In the genomic region with DNA sequence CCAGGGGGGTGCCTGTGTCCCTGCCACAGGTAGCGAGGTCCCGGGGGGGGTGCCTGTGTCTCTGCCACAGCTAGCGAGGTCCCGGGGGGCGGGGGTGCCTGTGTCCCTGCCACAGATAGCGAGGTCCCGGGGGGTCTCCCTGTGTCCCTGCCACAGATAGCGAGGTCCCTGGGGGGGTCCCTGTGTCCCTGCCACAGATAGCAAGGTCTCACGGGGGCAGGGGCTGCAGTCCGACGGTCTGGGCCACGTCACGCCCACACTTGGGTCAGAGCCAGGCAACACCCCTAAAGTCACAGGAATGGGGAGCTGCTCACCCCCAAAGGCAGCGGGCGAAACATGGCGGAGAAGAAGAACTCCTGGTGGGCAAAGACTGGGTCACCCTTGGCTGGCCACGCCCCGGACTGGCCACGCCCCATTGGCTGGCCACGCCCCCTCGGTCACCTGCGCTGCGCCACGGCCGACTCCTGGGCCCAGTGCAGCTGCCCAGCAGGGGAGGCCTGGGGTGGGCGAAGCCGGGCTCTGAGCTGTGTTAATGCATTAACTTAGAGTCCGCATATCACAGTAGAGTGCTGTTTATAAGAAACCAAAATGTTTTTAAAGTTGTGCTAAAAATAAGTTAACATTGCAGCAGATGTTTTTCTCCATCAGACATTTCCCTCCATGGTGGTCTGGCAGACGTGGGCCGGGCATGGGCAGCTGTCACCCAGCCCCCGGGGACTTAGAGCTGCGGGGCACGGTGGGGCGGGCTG, we compare ENCODE assay signal across 10 cellular contexts. TPM values are rescaled to one million over a fixed set of nuclear protein-coding genes. Genes with fewer than 3 reads are reported as not detected.
DNase-seq lines count a peak whose midpoint lies in the region; ATAC-seq, FAIRE-seq and TF ChIP-seq lines count a peak whose summit lies in the region.
"Had no signal": no experiment of that assay in that cellular context is flagged by ENCODE, and none has a peak within 500 bp of the region (broad histone marks: within the 10 kb centered on the region; RNA-seq: fewer than 3 reads in every experiment).

No MANE protein-coding gene starts in this region.

- no peak overlapping the region; the same call in 1 of the 2 replicates for H2BK5ac ChIP-seq in H1 (ENCODE audit: low read depth, low read length)

- BruUV-seq in mammary epithelial cell (replicated peaks; lab: Mats Ljungman, UMichigan), result no TSS peak

- TF ChIP-seq POLR2A in H1 (IDR thresholded peaks at IDR 0.05; ENCODE audit: control extremely low read depth in 1 of 2, low read depth in 2 of 2, low read length in 2 of 2), result no peak

- H2AK5ac ChIP-seq in H1 (ENCODE audit: low read depth, low read length), result no peak overlapping the region

- H3K4me1 ChIP-seq in mammary epithelial cell (ENCODE audit: insufficient read depth, low read length) (peaks cover 8% of the 10 kb centered on the region), H1 (replicated peaks in 1 of 4; ENCODE audit: control insufficient read depth in 3 of 4, insufficient read depth in 4 of 4, low read length in 3 of 4) (peaks cover 0 to 3% (median 0%) of the 10 kb centered on the region in 4 experiments; a peak in 2 of 7 replicates), aorta (ENCODE audit: control insufficient read depth in 1 of 2, insufficient read depth in 2 of 2, low read length in 2 of 2) (no peaks in the 10 kb centered on the region)

- in situ Hi-C loops in T47D (cut with HindIII; ENCODE audit: low pct_unique_long_range_greater_than_20kb, low sequenced_read_pairs), result no loop called here
- in situ Hi-C loops in mammary epithelial cell (cut with MboI; ENCODE audit: low sequenced_read_pairs in 2 of 2), result loop anchor here in 1 of 2 donors (10.0 kb wide), 1 partner anchor 135 kb away; no protein-coding TSS in a partner anchor

- no peak for FAIRE-seq in H1 (lab: Jason Lieb, UNC)

- H3K4me2 ChIP-seq in mammary epithelial cell (ENCODE audit: insufficient read depth, low read depth, low read length) (no peak overlapping the region), H1 (ENCODE audit: insufficient read depth in 1 of 2, low read depth in 2 of 2, low read length in 2 of 2) (no peak overlapping the region)

- H3K27ac ChIP-seq in mammary epithelial cell (ENCODE audit: insufficient read depth, low read depth, low read length) (no peak overlapping the region), H1 (ENCODE audit: low read depth, low read length) (no peak overlapping the region), aorta (ENCODE audit: low read depth in 1 of 2, low read length in 2 of 2) (no peak overlapping the region)
- H3K27ac ChIP-seq: neutrophil had no signal

- no peaks in the 10 kb centered on the region for H3K23me2 ChIP-seq in H1 (ENCODE audit: low read depth, low read length)

- no peak overlapping the region for H2BK12ac ChIP-seq in H1 (ENCODE audit: low read depth, low read length)

- peak overlapping the region; percentile 86; the same call in 1 of the 2 replicates for H4K8ac ChIP-seq in H1 (ENCODE audit: extremely low read depth, insufficient read depth, low read length)

- no peak overlapping the region for H2BK120ac ChIP-seq in H1 (replicated peaks; ENCODE audit: low read depth, low read length)

- no peak overlapping the region for H2BK15ac ChIP-seq in H1 (ENCODE audit: low read length)

- POLR2A ChIA-PET in H1 (lab: Charles Lee; ENCODE audit: partially characterized antibody), result interaction anchor here (0.6 to 2.5 kb wide), 5 partner anchors 12 to 190 kb away, joined by 4 to 6 read pairs (median 5); partner anchors contain the start of gene TUBB4B

- CTCF ChIA-PET in mammary epithelial cell (lab: Charles Lee; ENCODE audit: low non-redundant PET) (no interaction called here), H1 (lab: Charles Lee; ENCODE audit: partially characterized antibody) (interaction anchor here (1.0 to 1.2 kb wide), 2 partner anchors 15 to 26 kb away, joined by 3 read pairs; no protein-coding TSS in a partner anchor)

- no peak overlapping the region for H3K4ac ChIP-seq in H1 (replicated peaks; ENCODE audit: insufficient read length, low read depth, low read length)

- no peak overlapping the region for H3K9ac ChIP-seq in mammary epithelial cell (ENCODE audit: insufficient read depth, low read length)
- H3K9ac ChIP-seq in H1 (replicated peaks in 1 of 4; ENCODE audit: extremely low read depth in 1 of 4, low read depth in 3 of 4, low read length in 3 of 4), result no peak overlapping the region

- WGBS in mammary epithelial cell (ENCODE audit: low coverage, missing lambda C conversion rate), result 66% methylated on average over 18 of the region's 34 CpGs
- 78% methylated on average over 27 of the region's 34 CpGs; no CpG with 5 or more reads in 1 of the 2 experiments for WGBS in H1 (ENCODE audit: extremely low coverage in 1 of 2, insufficient coverage in 1 of 2, insufficient read length in 1 of 2, insufficient replicate concordance in 2 of 2, low coverage in 1 of 2, low lambda C conversion rate in 2 of 2, missing lambda C conversion rate in 1 of 2), 2 experiments
- WGBS in aorta, 2 donors, result 41 to 49% methylated on average over 32 to 34 of the region's 34 CpGs

- peak overlapping the region; percentile 42 for H4K91ac ChIP-seq in H1 (replicated peaks; ENCODE audit: insufficient read length, low read length)

- dilution Hi-C loops in mammary epithelial cell (cut with HindIII; ENCODE audit: low sequenced_read_pairs), result loop anchor here (10.0 kb wide), 1 partner anchor 85 kb away; no protein-coding TSS in a partner anchor

- DNase-seq in T47D (ENCODE audit: low read depth in 1 of 2, low spot score in 1 of 2), result peak; percentile 58 to 66
- no peak for DNase-seq in mammary epithelial cell
- DNase-seq in NCI-H2107 treated with DMSO at 0.1 percent for 48 hours (lab: John Stamatoyannopoulos, UW; ENCODE audit: unreplicated experiment), result peak; percentile 38
- DNase-seq in H1 (ENCODE audit: low read depth in 1 of 2, low spot score in 2 of 2), result peak in 1 of 2 experiments; percentile 80
- DNase-seq in aorta, result peak; percentile 45 to 71
- DNase-seq: activated CD4-positive, CD25-positive, alpha-beta regulatory T cell treated with anti-CD3 and anti-CD28 coated beads, Interleukin-2, amount 50 U/mL, for 72 hours had no signal

- no peaks in the 10 kb centered on the region for H3K79me1 ChIP-seq in H1 (ENCODE audit: low read depth, low read length)

- H3K79me2 ChIP-seq in mammary epithelial cell (ENCODE audit: insufficient read depth, low read length) (no peaks in the 10 kb centered on the region), H1 (ENCODE audit: control insufficient read depth in 1 of 2, insufficient read depth in 2 of 2, low read length in 2 of 2) (no peaks in the 10 kb centered on the region)

- no peak overlapping the region for H3K23ac ChIP-seq in H1 (ENCODE audit: insufficient read length)

- H3K56ac ChIP-seq in H1 (replicated peaks; ENCODE audit: insufficient read length, low read depth, low read length), result no peak overlapping the region

- no peaks in the 10 kb centered on the region for H4K20me1 ChIP-seq in mammary epithelial cell (ENCODE audit: insufficient read depth, low read length)
- H4K20me1 ChIP-seq in H1 (replicated peaks in 1 of 2; ENCODE audit: control insufficient read depth in 1 of 2, insufficient read depth in 2 of 2, low read length in 2 of 2), result peaks cover 0 to 1% of the 10 kb centered on the region in 2 experiments

- TF ChIP-seq RAD21 in H1 (IDR thresholded peaks at IDR 0.05 in 1 of 2, conservative IDR thresholded peaks at IDR 0.05 in 1 of 2; ENCODE audit: low read depth in 2 of 2, low read length in 2 of 2), result no peak

- H3K18ac ChIP-seq in H1 (ENCODE audit: extremely low read depth, low read length), result no peak overlapping the region

- intact Hi-C loops in mammary epithelial cell (cut with micrococcal nuclease) (loop anchor here (10.0 kb wide), 1 partner anchor 95 kb away; no protein-coding TSS in a partner anchor), aorta (cut with DNase I) (loop anchor here in 1 of 2 donors (10.0 kb wide), 1 partner anchor 95 kb away; no protein-coding TSS in a partner anchor)

- H3K36me3 ChIP-seq in mammary epithelial cell (ENCODE audit: insufficient read depth, low read length) (no peaks in the 10 kb centered on the region), H1 (ENCODE audit: control insufficient read depth in 2 of 4, insufficient read depth in 4 of 4, low read length in 3 of 4) (no peaks in the 10 kb centered on the region), aorta (ENCODE audit: control insufficient read depth in 1 of 2, insufficient read depth in 2 of 2, low read length in 1 of 2) (no peaks in the 10 kb centered on the region)
- H3K36me3 ChIP-seq: neutrophil had no signal

- ATAC-seq in aorta (ENCODE audit: low FRiP score), result no peak
- no peak for ATAC-seq in GM21515 (IDR thresholded peaks at IDR 0.05; ENCODE audit: unreplicated experiment)
- no peak for ATAC-seq in GM21447 (IDR thresholded peaks at IDR 0.05; ENCODE audit: unreplicated experiment)
- no peak for ATAC-seq in GM19452 (IDR thresholded peaks at IDR 0.05; ENCODE audit: unreplicated experiment)

- H2AFZ ChIP-seq in mammary epithelial cell (ENCODE audit: low read depth, low read length) (no peak overlapping the region), H1 (ENCODE audit: low read length) (no peak overlapping the region)

- no peak overlapping the region for H3K14ac ChIP-seq in H1 (ENCODE audit: insufficient read length)

- H3K27me3 ChIP-seq in mammary epithelial cell (ENCODE audit: insufficient read depth, low read length), result peaks cover 1% of the 10 kb centered on the region
- H3K27me3 ChIP-seq in H1 (replicated peaks in 1 of 4; ENCODE audit: control insufficient read depth in 3 of 4, extremely low read depth in 1 of 4, insufficient read depth in 3 of 4, low read length in 3 of 4), result no peaks in the 10 kb centered on the region
- no peaks in the 10 kb centered on the region for H3K27me3 ChIP-seq in aorta (ENCODE audit: control insufficient read depth in 1 of 2, insufficient read depth in 2 of 2, low read length in 1 of 2)

- no peak for TF ChIP-seq EP300 in H1 (IDR thresholded peaks at IDR 0.05; ENCODE audit: borderline replicate concordance in 1 of 2, low read depth in 2 of 2, low read length in 2 of 2)

- H4K5ac ChIP-seq in H1 (ENCODE audit: insufficient read length, low read depth, low read length), result no peak overlapping the region

- H2BK20ac ChIP-seq in H1 (ENCODE audit: low read length), result no peak overlapping the region

- H3K9me3 ChIP-seq in mammary epithelial cell (replicated peaks; ENCODE audit: insufficient read depth, low read length) (no peaks in the 10 kb centered on the region), H1 (ENCODE audit: insufficient read depth in 2 of 2, low read depth in 1 of 2, low read length in 1 of 2) (no peaks in the 10 kb centered on the region), aorta (ENCODE audit: control insufficient read depth, low read length) (no peaks in the 10 kb centered on the region)
- H3K9me3 ChIP-seq: neutrophil had no signal

- no peak overlapping the region for H3K4me3 ChIP-seq in mammary epithelial cell (replicated peaks in 1 of 3; ENCODE audit: insufficient read depth in 1 of 3, low read depth in 2 of 3, low read length in 3 of 3)
- H3K4me3 ChIP-seq in H1 (ENCODE audit: extremely low read depth in 1 of 4, insufficient read depth in 2 of 4, low read depth in 3 of 4, low read length in 4 of 4), result no peak overlapping the region
- H3K4me3 ChIP-seq in aorta (ENCODE audit: low read length in 2 of 2), result no peak overlapping the region

- no peak for TF ChIP-seq CTCF in mammary epithelial cell (conservative IDR thresholded peaks at IDR 0.05 in 1 of 2, IDR thresholded peaks at IDR 0.05 in 1 of 2; ENCODE audit: extremely low read depth in 1 of 2, insufficient read depth in 1 of 2, low read depth in 1 of 2, low read length in 2 of 2)
- no peak for TF ChIP-seq CTCF in H1 (IDR thresholded peaks at IDR 0.05; ENCODE audit: control extremely low read depth in 1 of 3, insufficient read depth in 1 of 3, low read depth in 1 of 3, low read length in 3 of 3)

RNA-seq across cellular contexts. Expression of gene NOXA1, which starts 7.0 kb away (rescaled TPM):
- total RNA-seq in mammary epithelial cell (1 to 10 TPM in 1 of 2 donors, under 1 TPM in 1; 0.82 to 2.0 TPM), aorta (1 to 10 TPM; 4.1 to 8.5 TPM)
- polyA plus RNA-seq in mammary epithelial cell (0.18 TPM), H1 (2011; rRNA removed) (0.91 and 1.5 TPM in 2 replicates), aorta (10 to 100 TPM in 1 of 2 donors, 1 to 10 TPM in 1; 2.9 to 12.6 TPM)
- polyA minus RNA-seq in mammary epithelial cell, result not detected
- 0.34 and 0.55 TPM in 2 replicates for total RNA-seq in H1 (2021; fragmentation: NEBNext Ultra II Directional; extraction: Animal tissue kit (Norgen Biotek cat#: 25700))
- 1.3 TPM for polyA plus RNA-seq in H1 (2011; cell fraction: cytosol; rRNA removed)
- 4.7 TPM for polyA plus RNA-seq in H1 (2011; cell fraction: nucleus; rRNA removed)
- 0.41 to 1.2 TPM (median 0.88 TPM) in 4 replicates for polyA plus RNA-seq in H1 (2012, experiment 1 of 2)
- 0.25 TPM for polyA plus RNA-seq in H1 (2012, experiment 2 of 2)
- polyA plus RNA-seq in H1 (2013, experiment 1 of 2), result 0.53 TPM
- 0.44 TPM for polyA plus RNA-seq in H1 (2013, experiment 2 of 2)
- polyA minus RNA-seq in H1 (2011; rRNA and poly(A)+ RNA removed), result not detected in 2 replicates
- 0.81 TPM for polyA minus RNA-seq in H1 (2011; cell fraction: cytosol; rRNA and poly(A)+ RNA removed)
- 1.5 TPM for polyA minus RNA-seq in H1 (2011; cell fraction: nucleus; rRNA and poly(A)+ RNA removed)

RNA-seq across cellular contexts. Expression of gene EXD3, which starts 7.2 kb away (rescaled TPM):
- total RNA-seq in mammary epithelial cell, result 10 to 100 TPM in 1 of 2 donors, 1 to 10 TPM in 1; 9.1 to 10.8 TPM
- polyA plus RNA-seq in mammary epithelial cell, result 3.2 TPM
- polyA minus RNA-seq in mammary epithelial cell, result 0.31 TPM
- total RNA-seq in H1 (2021; fragmentation: NEBNext Ultra II Directional; extraction: Animal tissue kit (Norgen Biotek cat#: 25700)), result 7.0 and 7.2 TPM in 2 replicates
- 9.4 and 12.7 TPM in 2 replicates for polyA plus RNA-seq in H1 (2011; rRNA removed)
- polyA plus RNA-seq in H1 (2011; cell fraction: cytosol; rRNA removed), result 11.1 TPM
- 40.6 TPM for polyA plus RNA-seq in H1 (2011; cell fraction: nucleus; rRNA removed)
- 4.4 to 11.7 TPM (median 10.6 TPM) in 4 replicates for polyA plus RNA-seq in H1 (2012, experiment 1 of 2)
- polyA plus RNA-seq in H1 (2012, experiment 2 of 2), result 6.7 TPM
- polyA plus RNA-seq in H1 (2013, experiment 1 of 2), result 5.3 TPM
- polyA plus RNA-seq in H1 (2013, experiment 2 of 2), result 4.9 TPM
- polyA minus RNA-seq in H1 (2011; rRNA and poly(A)+ RNA removed), result 2.7 and 6.9 TPM in 2 replicates
- polyA minus RNA-seq in H1 (2011; cell fraction: cytosol; rRNA and poly(A)+ RNA removed), result 6.4 TPM
- 11.7 TPM for polyA minus RNA-seq in H1 (2011; cell fraction: nucleus; rRNA and poly(A)+ RNA removed)
- 10 to 100 TPM; 21.9 to 38.2 TPM for total RNA-seq in aorta
- polyA plus RNA-seq in aorta, result 10 to 100 TPM; 15.9 to 96.8 TPM

RNA-seq across cellular contexts. Expression of gene ENTPD8, which starts 11.0 kb away (rescaled TPM):
- total RNA-seq in mammary epithelial cell, result under 1 TPM in 1 of 2 donors, not detected in 1; 0.83 TPM
- 0.02 TPM for polyA plus RNA-seq in mammary epithelial cell
- not detected for polyA minus RNA-seq in mammary epithelial cell
- total RNA-seq in H1 (2021; fragmentation: NEBNext Ultra II Directional; extraction: Animal tissue kit (Norgen Biotek cat#: 25700)), result 0.33 and 0.48 TPM in 2 replicates
- polyA plus RNA-seq in H1 (2011; rRNA removed), result 0.51 and 1.1 TPM in 2 replicates
- polyA plus RNA-seq in H1 (2011; cell fraction: cytosol; rRNA removed), result 0.69 TPM
- polyA plus RNA-seq in H1 (2011; cell fraction: nucleus; rRNA removed), result 6.1 TPM
- 0.39 to 1.0 TPM (median 0.86 TPM) in 4 replicates for polyA plus RNA-seq in H1 (2012, experiment 1 of 2)
- polyA plus RNA-seq in H1 (2012, experiment 2 of 2), result 0.30 TPM
- polyA plus RNA-seq in H1 (2013, experiment 1 of 2), result 0.45 TPM
- 0.40 TPM for polyA plus RNA-seq in H1 (2013, experiment 2 of 2)
- polyA minus RNA-seq in H1 (2011; rRNA and poly(A)+ RNA removed), result 0.12 TPM in 1 of 2 replicates, not detected in the other
- polyA minus RNA-seq in H1 (2011; cell fraction: cytosol; rRNA and poly(A)+ RNA removed), result not detected
- polyA minus RNA-seq in H1 (2011; cell fraction: nucleus; rRNA and poly(A)+ RNA removed), result 0.40 TPM
- total RNA-seq in aorta, result not detected
- 1 to 10 TPM in 1 of 2 donors, not detected in 1; 3.1 TPM for polyA plus RNA-seq in aorta

RNA-seq across cellular contexts. Expression of gene NSMF, which starts 29.0 kb away (rescaled TPM):
- total RNA-seq in mammary epithelial cell (10 to 100 TPM; 29.7 to 42.0 TPM), aorta (10 to 100 TPM; 76.8 to 78.2 TPM)
- polyA plus RNA-seq in mammary epithelial cell (28.2 TPM), H1 (2011; rRNA removed) (65.1 and 90.8 TPM in 2 replicates), aorta (100 to 1,000 TPM in 1 of 2 donors, 10 to 100 TPM in 1; 75.5 to 154 TPM)
- 35.2 TPM for polyA minus RNA-seq in mammary epithelial cell
- 55.5 and 56.7 TPM in 2 replicates for total RNA-seq in H1 (2021; fragmentation: NEBNext Ultra II Directional; extraction: Animal tissue kit (Norgen Biotek cat#: 25700))
- 65.8 TPM for polyA plus RNA-seq in H1 (2011; cell fraction: cytosol; rRNA removed)
- 223 TPM for polyA plus RNA-seq in H1 (2011; cell fraction: nucleus; rRNA removed)
- 31.7 to 60.6 TPM (median 47.9 TPM) in 4 replicates for polyA plus RNA-seq in H1 (2012, experiment 1 of 2)
- 42.0 TPM for polyA plus RNA-seq in H1 (2012, experiment 2 of 2)
- polyA plus RNA-seq in H1 (2013, experiment 1 of 2), result 39.5 TPM
- polyA plus RNA-seq in H1 (2013, experiment 2 of 2), result 37.5 TPM
- polyA minus RNA-seq in H1 (2011; rRNA and poly(A)+ RNA removed), result 23.1 and 28.8 TPM in 2 replicates
- polyA minus RNA-seq in H1 (2011; cell fraction: cytosol; rRNA and poly(A)+ RNA removed), result 32.0 TPM
- 41.2 TPM for polyA minus RNA-seq in H1 (2011; cell fraction: nucleus; rRNA and poly(A)+ RNA removed)
